In the genomic region with DNA sequence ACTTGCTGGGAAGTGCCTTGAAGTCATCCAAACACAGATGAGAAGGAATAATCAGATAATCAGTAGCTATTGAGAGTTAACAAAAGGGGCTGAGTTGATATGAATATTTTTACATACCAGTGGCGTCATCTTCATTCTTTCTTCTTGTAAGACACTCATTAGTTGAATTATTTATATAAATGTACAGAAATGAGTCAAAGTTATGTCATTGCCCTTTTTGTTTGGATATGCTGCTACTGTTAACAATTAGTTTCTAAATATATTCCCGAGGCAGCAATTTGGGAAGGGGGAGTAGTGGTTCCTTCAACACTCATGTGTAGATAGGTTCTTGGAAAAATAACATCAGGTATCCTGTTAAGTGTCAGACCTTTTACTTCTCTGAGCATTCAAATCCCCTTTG, we compare ENCODE assay signal across 13 cellular contexts.
DNase-seq lines count a peak whose midpoint lies in the region; ATAC-seq and TF ChIP-seq lines count a peak whose summit lies in the region.
"Had no signal": no experiment of that assay in that cellular context is flagged by ENCODE, and none has a peak within 500 bp of the region (broad histone marks: within the 10 kb centered on the region; RNA-seq: fewer than 3 reads in every experiment).

No MANE protein-coding gene starts in this region.

- no peaks in the 10 kb centered on the region for H3F3A ChIP-seq in PC-3 (ENCODE audit: low read length, unreplicated experiment)

- intact Hi-C loops in PC-3 (cut with micrococcal nuclease) (no loop called here), thyroid gland (cut with DNase I) (no loop called here)

- H3K9me3 ChIP-seq in PC-3 (ENCODE audit: low read length): no peaks in the 10 kb centered on the region
- no peaks in the 10 kb centered on the region for H3K9me3 ChIP-seq in mesodermal cell (ENCODE audit: control insufficient read depth, low read length)
- H3K9me3 ChIP-seq in thyroid gland: no peaks in the 10 kb centered on the region

- no TSS peak for BruUV-seq in PC-3 (replicated peaks; lab: Mats Ljungman, UMichigan)

- POLR2A ChIA-PET in PC-3 (lab: Charles Lee; ENCODE audit: unreplicated experiment): no interaction called here

- peak; percentile 54 for DNase-seq in PC-3
- no peak for DNase-seq in caudate nucleus (lab: John Stamatoyannopoulos, UW)
- DNase-seq in thyroid gland: no peak
- DNase-seq in COLO829 (ENCODE audit: low spot score): no peak
- DNase-seq: activated CD4-positive, CD25-positive, alpha-beta regulatory T cell; COR-L47; NCI-H1694; NCI-H748 treated with DMSO at 0.1 percent for 48 hours; substantia nigra had no signal

- no peak overlapping the region for H2AFZ ChIP-seq in PC-3 (ENCODE audit: low read length)

- TF ChIP-seq CTCF in PC-3 (conservative IDR thresholded peaks at IDR 0.05; ENCODE audit: low read depth, low read length) (no peak), thyroid gland (IDR thresholded peaks at IDR 0.05) (no peak)

- peak overlapping the region; percentile 34; the same call in 1 of the 2 replicates for H3K9ac ChIP-seq in PC-3 (ENCODE audit: low read length)
- H3K9ac ChIP-seq: KMS-11 had no signal

- no peaks in the 10 kb centered on the region for H3K79me2 ChIP-seq in PC-3 (ENCODE audit: low read length)

- H3K27me3 ChIP-seq in PC-3 (ENCODE audit: low read length) (no peaks in the 10 kb centered on the region), thyroid gland (no peaks in the 10 kb centered on the region)

- ATAC-seq in PC-3 (peak; percentile 16), GM18873 (IDR thresholded peaks at IDR 0.05; ENCODE audit: low FRiP score, unreplicated experiment) (no peak), HG02884 (IDR thresholded peaks at IDR 0.05; ENCODE audit: unreplicated experiment) (no peak)

- H4K20me1 ChIP-seq in PC-3 (ENCODE audit: low read length): no peaks in the 10 kb centered on the region

- H3K4me1 ChIP-seq in PC-3 (ENCODE audit: insufficient read depth, low read length) (peaks cover 35% of the 10 kb centered on the region), mesodermal cell (ENCODE audit: control insufficient read depth, insufficient read depth, low read length, poor library complexity, severe bottlenecking) (peaks cover 16% of the 10 kb centered on the region), thyroid gland (peaks cover 0 to 5% of the 10 kb centered on the region in 2 donors)

- CTCF ChIA-PET in PC-3 (lab: Charles Lee): no interaction called here

- H3K9me2 ChIP-seq in PC-3 (replicated peaks; ENCODE audit: low read length): no peaks in the 10 kb centered on the region

- peak overlapping the region; percentile 72 for H3K4me2 ChIP-seq in PC-3 (ENCODE audit: low read length)
- H3K4me2 ChIP-seq: KMS-11 had no signal

- H3K27ac ChIP-seq in PC-3 (ENCODE audit: low read length): peak overlapping the region; percentile 86
- peak overlapping the region; percentile 18 for H3K27ac ChIP-seq in caudate nucleus (ENCODE audit: low read depth, low read length)
- peak overlapping the region; percentile 98 for H3K27ac ChIP-seq in mesodermal cell (ENCODE audit: low read depth, low read length, severe bottlenecking)
- peak overlapping the region in 2 of 3 donors; percentile 43 to 45 for H3K27ac ChIP-seq in thyroid gland
- H3K27ac ChIP-seq: KMS-11 had no signal

- H3K36me3 ChIP-seq in PC-3 (ENCODE audit: low read depth, low read length) (no peaks in the 10 kb centered on the region), mesodermal cell (ENCODE audit: control insufficient read depth, insufficient read depth, low read length) (no peaks in the 10 kb centered on the region), thyroid gland (no peaks in the 10 kb centered on the region)

- no peak for TF ChIP-seq POLR2A in thyroid gland (IDR thresholded peaks at IDR 0.05)

- no CpG with 5 or more reads among the region's 2 CpGs for WGBS in mesodermal cell (ENCODE audit: insufficient coverage in 2 of 2), 2 experiments
- 71 to 80% methylated on average over 2 of the region's 2 CpGs for WGBS in thyroid gland, 2 donors

- H3K4me3 ChIP-seq in PC-3 (ENCODE audit: low read length) (no peak overlapping the region), mesodermal cell (ENCODE audit: extremely low read depth, insufficient read depth, low read length, poor library complexity, severe bottlenecking) (no peak overlapping the region), thyroid gland (replicated peaks in 1 of 3) (no peak overlapping the region)

Comparison
In these comparisons a context has a peak if more than half of its experiments do, and no peak if none do; other contexts are left out.
1. H3K27ac ChIP-seq: peak in every context shown above with its lines; median percentile 98 in mesodermal cell; 86 in PC-3; 44 in thyroid gland; 18 in caudate nucleus.